ENCODE assay signal across 2 cellular contexts in the genomic region with DNA sequence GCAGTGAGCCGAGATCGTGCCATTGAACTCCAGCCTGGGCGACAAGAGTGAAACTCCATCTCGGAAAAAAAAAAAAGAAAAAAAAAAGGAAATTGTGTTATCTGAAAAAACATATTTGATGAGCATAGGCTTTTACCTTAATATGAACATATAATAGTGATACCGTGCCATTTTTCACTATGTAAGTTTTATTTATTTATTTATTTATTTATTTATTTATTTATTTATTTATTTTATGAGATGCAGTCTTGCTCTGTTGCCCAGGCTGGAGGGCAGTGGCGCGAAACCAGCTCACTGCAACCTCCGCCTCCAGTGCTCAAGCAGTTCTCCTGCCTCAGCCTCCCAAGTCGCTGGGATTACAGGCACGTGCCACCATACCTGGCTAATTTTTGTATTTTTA.
A peak's percentile ranks its signal among the peaks of the same experiment; 100 is the strongest.
DNase-seq lines count a peak whose midpoint lies in the region; ATAC-seq, FAIRE-seq and TF ChIP-seq lines count a peak whose summit lies in the region.
"Not testable (repeated sequence)": the region's sequence is repeated elsewhere in the genome, so short reads cannot be mapped to it uniquely, and the experiment has no call there.

No MANE protein-coding gene starts in this region.

- WGBS in A549 (ENCODE audit: missing lambda C conversion rate): 77% methylated on average over 10 of the region's 10 CpGs

- not testable (repeated sequence) for H3K4me2 ChIP-seq in A549

- not testable (repeated sequence) for TF ChIP-seq EP300 in A549 (IDR thresholded peaks at IDR 0.05)

- CTCF ChIA-PET in A549 (lab: Yijun Ruan, JAX); HEK293 (lab: Yijun Ruan, JAX): not testable (repeated sequence)

- H3K36me3 ChIP-seq in HEK293 (ENCODE audit: control insufficient read depth in 2 of 2, insufficient read depth in 1 of 2, low read length in 2 of 2): not testable (repeated sequence)

- ATAC-seq in A549: not testable (repeated sequence)

- FAIRE-seq in A549 (lab: Jason Lieb, UNC): not testable (repeated sequence)

- not testable (repeated sequence) for H3K4me3 ChIP-seq in A549; HEK293 (ENCODE audit: low read depth, low read length)

- TF ChIP-seq POLR2A in A549 (IDR thresholded peaks at IDR 0.05; ENCODE audit: low read length): not testable (repeated sequence)

- H3K27ac ChIP-seq in A549; HEK293 (ENCODE audit: extremely low read depth, low read depth, low read length): not testable (repeated sequence)

- not testable (repeated sequence) for DNase-seq in A549 (ENCODE audit: low read depth in 1 of 2, low spot score in 1 of 2)

- not testable (repeated sequence) for H3K9me3 ChIP-seq in A549; HEK293 (ENCODE audit: control insufficient read depth, insufficient read depth, low read depth, low read length)

- TF ChIP-seq CTCF in A549 (IDR thresholded peaks at IDR 0.05); HEK293 (tag by site-specific recombination; IDR thresholded peaks at IDR 0.05): not testable (repeated sequence)

- H3K4me1 ChIP-seq in A549; HEK293 (ENCODE audit: control insufficient read depth, insufficient read depth, low read length): not testable (repeated sequence)

- POLR2A ChIA-PET in A549 (lab: Yijun Ruan, JAX); HEK293 (lab: Yijun Ruan, JAX): not testable (repeated sequence)

- TF ChIP-seq RAD21 in A549 (conservative IDR thresholded peaks at IDR 0.05 in 1 of 2, IDR thresholded peaks at IDR 0.05 in 1 of 2): not testable (repeated sequence)

TF ChIP-seq in A549, 52 proteins besides CTCF, POLR2A, EP300 and RAD21:
- peak; percentile 41; the same call in 1 of the 2 replicates for TF ChIP-seq ZC3H11A (IDR thresholded peaks at IDR 0.05)

TF ChIP-seq in HEK293, 187 proteins besides CTCF, POLR2A, EP300 and RAD21 (continues in another document):
- TF ChIP-seq ZNF433 (tag by site-specific recombination; IDR thresholded peaks at IDR 0.05; ENCODE audit: low read depth) (peak; percentile 77), ZNF510 (tag by site-specific recombination; IDR thresholded peaks at IDR 0.05; ENCODE audit: insufficient replicate concordance) (peak; percentile 18), ZXDB (tag by site-specific recombination; IDR thresholded peaks at IDR 0.05) (0 out of 2 replicates have a peak, but pooled peaks have one; percentile 41), ZNF404 (tag by site-specific recombination; IDR thresholded peaks at IDR 0.05) (0 out of 2 replicates have a peak, but pooled peaks have one; percentile 42), ZNF629 (tag by site-specific recombination; IDR thresholded peaks at IDR 0.05) (0 out of 2 replicates have a peak, but pooled peaks have one; percentile 11), ZNF394 (tag by site-specific recombination; IDR thresholded peaks at IDR 0.05; ENCODE audit: borderline replicate concordance) (peak; percentile 75; the same call in 1 of the 2 replicates), ZNF555 (tag by site-specific recombination; conservative IDR thresholded peaks at IDR 0.05) (peak; percentile 71), ZBTB8A (tag by site-specific recombination; IDR thresholded peaks at IDR 0.05) (peak; percentile 54)
- TF ChIP-seq, protein P1, sequence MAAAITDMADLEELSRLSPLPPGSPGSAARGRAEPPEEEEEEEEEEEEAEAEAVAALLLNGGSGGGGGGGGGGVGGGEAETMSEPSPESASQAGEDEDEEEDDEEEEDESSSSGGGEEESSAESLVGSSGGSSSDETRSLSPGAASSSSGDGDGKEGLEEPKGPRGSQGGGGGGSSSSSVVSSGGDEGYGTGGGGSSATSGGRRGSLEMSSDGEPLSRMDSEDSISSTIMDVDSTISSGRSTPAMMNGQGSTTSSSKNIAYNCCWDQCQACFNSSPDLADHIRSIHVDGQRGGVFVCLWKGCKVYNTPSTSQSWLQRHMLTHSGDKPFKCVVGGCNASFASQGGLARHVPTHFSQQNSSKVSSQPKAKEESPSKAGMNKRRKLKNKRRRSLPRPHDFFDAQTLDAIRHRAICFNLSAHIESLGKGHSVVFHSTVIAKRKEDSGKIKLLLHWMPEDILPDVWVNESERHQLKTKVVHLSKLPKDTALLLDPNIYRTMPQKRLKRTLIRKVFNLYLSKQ (tag by site-specific recombination; IDR thresholded peaks at IDR 0.05; ENCODE audit: borderline replicate concordance): 0 out of 2 replicates have a peak, but pooled peaks have one; percentile 43
- TF ChIP-seq, protein P2, sequence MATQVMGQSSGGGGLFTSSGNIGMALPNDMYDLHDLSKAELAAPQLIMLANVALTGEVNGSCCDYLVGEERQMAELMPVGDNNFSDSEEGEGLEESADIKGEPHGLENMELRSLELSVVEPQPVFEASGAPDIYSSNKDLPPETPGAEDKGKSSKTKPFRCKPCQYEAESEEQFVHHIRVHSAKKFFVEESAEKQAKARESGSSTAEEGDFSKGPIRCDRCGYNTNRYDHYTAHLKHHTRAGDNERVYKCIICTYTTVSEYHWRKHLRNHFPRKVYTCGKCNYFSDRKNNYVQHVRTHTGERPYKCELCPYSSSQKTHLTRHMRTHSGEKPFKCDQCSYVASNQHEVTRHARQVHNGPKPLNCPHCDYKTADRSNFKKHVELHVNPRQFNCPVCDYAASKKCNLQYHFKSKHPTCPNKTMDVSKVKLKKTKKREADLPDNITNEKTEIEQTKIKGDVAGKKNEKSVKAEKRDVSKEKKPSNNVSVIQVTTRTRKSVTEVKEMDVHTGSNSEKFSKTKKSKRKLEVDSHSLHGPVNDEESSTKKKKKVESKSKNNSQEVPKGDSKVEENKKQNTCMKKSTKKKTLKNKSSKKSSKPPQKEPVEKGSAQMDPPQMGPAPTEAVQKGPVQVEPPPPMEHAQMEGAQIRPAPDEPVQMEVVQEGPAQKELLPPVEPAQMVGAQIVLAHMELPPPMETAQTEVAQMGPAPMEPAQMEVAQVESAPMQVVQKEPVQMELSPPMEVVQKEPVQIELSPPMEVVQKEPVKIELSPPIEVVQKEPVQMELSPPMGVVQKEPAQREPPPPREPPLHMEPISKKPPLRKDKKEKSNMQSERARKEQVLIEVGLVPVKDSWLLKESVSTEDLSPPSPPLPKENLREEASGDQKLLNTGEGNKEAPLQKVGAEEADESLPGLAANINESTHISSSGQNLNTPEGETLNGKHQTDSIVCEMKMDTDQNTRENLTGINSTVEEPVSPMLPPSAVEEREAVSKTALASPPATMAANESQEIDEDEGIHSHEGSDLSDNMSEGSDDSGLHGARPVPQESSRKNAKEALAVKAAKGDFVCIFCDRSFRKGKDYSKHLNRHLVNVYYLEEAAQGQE (tag by site-specific recombination; IDR thresholded peaks at IDR 0.05): peak; percentile 52; the same call in 1 of the 2 replicates
- TF ChIP-seq, protein P3, sequence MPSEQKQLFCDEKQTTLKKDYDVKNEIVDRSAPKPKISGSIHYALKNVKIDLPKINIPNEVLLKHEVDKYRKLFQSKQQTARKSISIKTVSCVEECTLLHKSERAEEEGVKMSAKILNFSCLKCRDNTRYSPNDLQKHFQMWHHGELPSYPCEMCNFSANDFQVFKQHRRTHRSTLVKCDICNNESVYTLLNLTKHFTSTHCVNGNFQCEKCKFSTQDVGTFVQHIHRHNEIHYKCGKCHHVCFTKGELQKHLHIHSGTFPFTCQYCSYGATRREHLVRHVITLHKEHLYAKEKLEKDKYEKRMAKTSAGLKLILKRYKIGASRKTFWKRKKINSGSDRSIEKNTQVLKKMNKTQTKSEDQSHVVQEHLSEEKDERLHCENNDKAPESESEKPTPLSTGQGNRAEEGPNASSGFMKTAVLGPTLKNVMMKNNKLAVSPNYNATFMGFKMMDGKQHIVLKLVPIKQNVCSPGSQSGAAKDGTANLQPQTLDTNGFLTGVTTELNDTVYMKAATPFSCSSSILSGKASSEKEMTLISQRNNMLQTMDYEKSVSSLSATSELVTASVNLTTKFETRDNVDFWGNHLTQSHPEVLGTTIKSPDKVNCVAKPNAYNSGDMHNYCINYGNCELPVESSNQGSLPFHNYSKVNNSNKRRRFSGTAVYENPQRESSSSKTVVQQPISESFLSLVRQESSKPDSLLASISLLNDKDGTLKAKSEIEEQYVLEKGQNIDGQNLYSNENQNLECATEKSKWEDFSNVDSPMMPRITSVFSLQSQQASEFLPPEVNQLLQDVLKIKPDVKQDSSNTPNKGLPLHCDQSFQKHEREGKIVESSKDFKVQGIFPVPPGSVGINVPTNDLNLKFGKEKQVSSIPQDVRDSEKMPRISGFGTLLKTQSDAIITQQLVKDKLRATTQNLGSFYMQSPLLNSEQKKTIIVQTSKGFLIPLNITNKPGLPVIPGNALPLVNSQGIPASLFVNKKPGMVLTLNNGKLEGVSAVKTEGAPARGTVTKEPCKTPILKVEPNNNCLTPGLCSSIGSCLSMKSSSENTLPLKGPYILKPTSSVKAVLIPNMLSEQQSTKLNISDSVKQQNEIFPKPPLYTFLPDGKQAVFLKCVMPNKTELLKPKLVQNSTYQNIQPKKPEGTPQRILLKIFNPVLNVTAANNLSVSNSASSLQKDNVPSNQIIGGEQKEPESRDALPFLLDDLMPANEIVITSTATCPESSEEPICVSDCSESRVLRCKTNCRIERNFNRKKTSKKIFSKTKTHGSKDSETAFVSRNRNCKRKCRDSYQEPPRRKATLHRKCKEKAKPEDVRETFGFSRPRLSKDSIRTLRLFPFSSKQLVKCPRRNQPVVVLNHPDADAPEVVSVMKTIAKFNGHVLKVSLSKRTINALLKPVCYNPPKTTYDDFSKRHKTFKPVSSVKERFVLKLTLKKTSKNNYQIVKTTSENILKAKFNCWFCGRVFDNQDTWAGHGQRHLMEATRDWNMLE (tag by site-specific recombination; conservative IDR thresholded peaks at IDR 0.05; ENCODE audit: low read depth): peak; percentile 76
